ENCODE assay signal across 10 cellular contexts in genomic region chr12:93166891-93167307, GRCh38.
DNase-seq lines count a peak whose midpoint lies in the region; ATAC-seq lines count a peak whose summit lies in the region.
"Had no signal": no experiment of that assay in that cellular context is flagged by ENCODE, and none has a peak within 500 bp of the region (broad histone marks: within the 10 kb centered on the region; RNA-seq: fewer than 3 reads in every experiment).

No MANE protein-coding gene starts in this region.

- intact Hi-C loops in left colon (cut with DNase I, micrococcal nuclease) = no loop called here

- ATAC-seq in GM18858 (IDR thresholded peaks at IDR 0.05; ENCODE audit: unreplicated experiment) (peak; percentile 72), GM21619 (IDR thresholded peaks at IDR 0.05; ENCODE audit: unreplicated experiment) (peak; percentile 73), HG03378 (IDR thresholded peaks at IDR 0.05; ENCODE audit: unreplicated experiment) (peak; percentile 83), left colon (peak; percentile 50), left lobe of liver (no peak)

- DNase-seq in left colon (no peak), RKO (ENCODE audit: low spot score) (no peak), NCI-H510A treated with DMSO at 0.1 percent for 48 hours (lab: John Stamatoyannopoulos, UW) (no peak), left lobe of liver (ENCODE audit: low spot score) (no peak)
- DNase-seq in effector CD4-positive, alpha-beta T cell = no peak
- DNase-seq: activated CD4-positive, alpha-beta T cell treated with anti-CD3 and anti-CD28 coated beads, Interleukin-2, amount 50 U/mL, for 4 hours; RPMI8226 had no signal
